Comparison of ENCODE assay signal across 8 cellular contexts in the genomic region with DNA sequence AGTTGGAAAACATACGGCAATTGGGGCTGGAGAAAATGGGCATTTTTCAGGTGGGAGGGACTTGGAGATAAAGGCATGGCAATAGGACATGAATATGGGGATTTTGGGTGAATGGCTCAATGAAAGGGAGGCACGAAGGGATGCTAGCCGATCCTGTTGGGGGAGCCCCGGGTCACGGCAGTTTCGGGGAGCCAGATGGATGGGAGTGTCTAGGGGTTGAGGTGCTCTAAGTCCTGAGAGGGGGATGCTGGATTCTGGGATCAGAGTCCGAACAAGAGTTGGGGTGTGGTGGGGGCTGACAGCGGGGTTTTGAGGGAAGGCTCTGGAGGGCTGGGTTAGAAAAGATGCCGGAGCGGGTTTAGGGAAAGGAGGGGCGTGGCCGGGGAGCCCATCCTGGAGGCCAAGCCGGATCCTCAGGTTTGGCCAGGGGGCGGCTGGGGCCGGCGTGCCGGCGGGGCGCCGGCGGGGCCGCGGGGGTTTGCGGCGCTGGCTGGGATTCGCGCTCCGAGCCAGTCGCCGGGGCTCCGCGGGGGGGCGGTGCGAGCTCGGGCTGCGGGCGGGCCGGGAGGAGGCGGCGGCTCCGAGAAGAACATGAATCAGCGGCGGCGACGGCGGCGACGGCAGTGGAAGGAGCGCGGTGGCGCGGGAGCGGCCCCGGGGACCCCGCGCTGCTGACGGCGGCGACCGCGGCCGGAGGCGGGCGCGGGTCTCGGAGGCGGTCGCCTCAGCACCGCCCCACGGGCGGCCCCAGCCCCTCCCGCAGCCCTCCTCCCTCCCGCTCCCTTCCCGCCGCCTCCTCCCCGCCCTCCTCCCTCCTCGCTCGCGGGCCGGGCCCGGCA. TPM values are rescaled to one million over a fixed set of nuclear protein-coding genes. Genes with fewer than 3 reads are reported as not detected.
DNase-seq lines count a peak whose midpoint lies in the region; ATAC-seq and TF ChIP-seq lines count a peak whose summit lies in the region.

Gene TYRO3, plus strand, starts transcription at position 813 of the 839 bp plus-strand sequence. CDS start 46 bp downstream, outside the sequence.

- peak within 1 kb of the TSS; percentile 93 for H3K4me2 ChIP-seq in HCT116 (ENCODE audit: low read length)

- no peaks in the 10 kb centered on the region; the same call in 1 of the 2 replicates for H3K79me2 ChIP-seq in HCT116 (ENCODE audit: insufficient read depth, low read length)

- H3K27ac ChIP-seq in HCT116 (ENCODE audit: low read depth, low read length) (peak within 1 kb of the TSS; percentile 50), transverse colon (peak within 1 kb of the TSS in 2 of 4 donors; percentile 33 to 42)

- peak within 1 kb of the TSS; percentile 69 for H3K9ac ChIP-seq in HCT116 (ENCODE audit: low read length)
- peak within 1 kb of the TSS; percentile 79 for H3K9ac ChIP-seq in adipocyte (ENCODE audit: low read length)

- intact Hi-C loops in HCT116 (cut with micrococcal nuclease), result no loop called here
- intact Hi-C loops in left ventricle myocardium superior (cut with micrococcal nuclease), result no loop called here
- intact Hi-C loops in posterior vena cava (cut with DNase I), result no loop called here
- intact Hi-C loops in transverse colon (cut with DNase I; ENCODE audit: low total_unique reads), result no loop called here

- peaks cover 20% of the 10 kb centered on the region for H3K4me1 ChIP-seq in BE2C
- peaks cover 7 to 21% of the 10 kb centered on the region in 2 experiments; a peak in 3 of 4 replicates for H3K4me1 ChIP-seq in HCT116 (ENCODE audit: control insufficient read depth in 1 of 2, insufficient read depth in 2 of 2, low read length in 2 of 2)
- H3K4me1 ChIP-seq in adipocyte (ENCODE audit: control insufficient read depth, insufficient read depth, low read length), result peaks cover 30% of the 10 kb centered on the region
- H3K4me1 ChIP-seq in transverse colon, result peaks cover 0 to 24% (median 15%) of the 10 kb centered on the region in 4 donors

- 2 to 9% methylated on average over 9 to 66 of the region's 81 CpGs for WGBS in transverse colon (ENCODE audit: low coverage in 1 of 2), 2 donors

- H3K9me2 ChIP-seq in HCT116 (ENCODE audit: insufficient read depth), result no peaks in the 10 kb centered on the region

- peak within 1 kb of the TSS; percentile 74 for H3K4me3 ChIP-seq in BE2C (ENCODE audit: low read depth, low read length)
- H3K4me3 ChIP-seq in HCT116 (replicated peaks in 1 of 2; ENCODE audit: low read depth in 1 of 2, low read length in 2 of 2), result peak within 1 kb of the TSS; percentile 67 to 68
- H3K4me3 ChIP-seq in adipocyte (ENCODE audit: low read length), result peak within 1 kb of the TSS; percentile 86
- peak within 1 kb of the TSS; percentile 58 to 69 (median 65) for H3K4me3 ChIP-seq in transverse colon

- POLR2A ChIA-PET in HCT116 (lab: Charles Lee), result interaction anchor here (0.8 to 2.7 kb wide), 2 partner anchors 14 to 252 kb away, joined by 3 to 6 read pairs; partner anchors contain the start of gene RPAP1

- DNase-seq in BE2C, result peak; percentile 76
- no peak for DNase-seq in HCT116 (ENCODE audit: low read depth, low spot score)
- DNase-seq in T follicular helper cell (ENCODE audit: low read depth), result peak; percentile 64
- DNase-seq in adipocyte (ENCODE audit: low read depth), result peak; percentile 87
- DNase-seq in left ventricle myocardium superior, result peak; percentile 78
- DNase-seq in posterior vena cava (ENCODE audit: low spot score), result peak; percentile 86
- peak; percentile 66 for DNase-seq in transverse colon
- no peak for DNase-seq in cortex of kidney (lab: John Stamatoyannopoulos, UW)

- BruUV-seq in HCT116 (replicated peaks; lab: Mats Ljungman, UMichigan), result no TSS peak

- no peaks in the 10 kb centered on the region for H3K27me3 ChIP-seq in BE2C
- H3K27me3 ChIP-seq in HCT116 (ENCODE audit: insufficient read depth, low read length), result no peaks in the 10 kb centered on the region
- no peaks in the 10 kb centered on the region for H3K27me3 ChIP-seq in adipocyte (replicated peaks; ENCODE audit: control insufficient read depth, insufficient read depth, low read length)
- peaks cover 7% of the 10 kb centered on the region for H3K27me3 ChIP-seq in transverse colon

- RAD21 ChIA-PET in HCT116 (lab: Charles Lee; ENCODE audit: low non-redundant PET in 1 of 2, low total read pairs in 2 of 2, uncharacterized antibody in 2 of 2, unreplicated experiment in 2 of 2), result no interaction called here

- H3K9me3 ChIP-seq in BE2C (no peaks in the 10 kb centered on the region), HCT116 (ENCODE audit: control insufficient read depth in 1 of 2, insufficient read depth in 1 of 2, low read depth in 1 of 2, low read length in 2 of 2) (no peaks in the 10 kb centered on the region), adipocyte (ENCODE audit: control insufficient read depth, low read length) (no peaks in the 10 kb centered on the region), transverse colon (no peaks in the 10 kb centered on the region)

- CTCF ChIA-PET in HCT116 (lab: Charles Lee), result interaction anchor here (0.8 to 2.6 kb wide), 13 partner anchors 11 to 346 kb away, joined by 3 to 20 read pairs (median 5); partner anchors contain the start of genes MAPKBP1 and RPAP1

- in situ Hi-C loops in transverse colon (cut with MboI; ENCODE audit: low pct_ligation_motif_present in 1 of 4, low pct_unique_long_range_greater_than_20kb in 1 of 4, low sequenced_read_pairs in 3 of 4), result no loop called here

- ATAC-seq in HCT116 (peak; percentile 75), left ventricle myocardium superior (peak; percentile 76)

- TF ChIP-seq CTCF in BE2C (IDR thresholded peaks at IDR 0.05; ENCODE audit: low read depth, low read length) (no peak), HCT116 (IDR thresholded peaks at IDR 0.05 in 2 of 3, conservative IDR thresholded peaks at IDR 0.05 in 1 of 3; ENCODE audit: borderline replicate concordance in 1 of 3, insufficient read depth in 1 of 3, low read depth in 2 of 3, low read length in 2 of 3) (no peak), transverse colon (IDR thresholded peaks at IDR 0.05) (no peak)

- no peaks in the 10 kb centered on the region for H4K20me1 ChIP-seq in HCT116 (ENCODE audit: insufficient read depth)

- peak within 1 kb of the TSS; percentile 76 for H2AFZ ChIP-seq in HCT116 (ENCODE audit: low read depth, low read length, poor library complexity, severe bottlenecking)

- no peak for TF ChIP-seq RAD21 in HCT116 (IDR thresholded peaks at IDR 0.05; ENCODE audit: low read depth)

- H3K36me3 ChIP-seq in BE2C (peaks cover 10% of the 10 kb centered on the region), HCT116 (ENCODE audit: control insufficient read depth in 1 of 2, insufficient read depth in 2 of 2, low read length in 2 of 2) (peaks cover 1 to 10% of the 10 kb centered on the region in 2 experiments; a peak in 1 of 4 replicates), adipocyte (ENCODE audit: control insufficient read depth, insufficient read depth, low read length, severe bottlenecking) (no peaks in the 10 kb centered on the region), transverse colon (no peaks in the 10 kb centered on the region)

- no peak for TF ChIP-seq POLR2A in HCT116 (IDR thresholded peaks at IDR 0.05; ENCODE audit: borderline replicate concordance, extremely low read depth, insufficient read depth, insufficient read length)
- no peak for TF ChIP-seq POLR2A in transverse colon (IDR thresholded peaks at IDR 0.05)

- TF ChIP-seq EP300 in transverse colon (IDR thresholded peaks at IDR 0.05; ENCODE audit: low read depth), result no peak

TF ChIP-seq in HCT116, 20 proteins besides CTCF, POLR2A, EP300 and RAD21:
- TF ChIP-seq POLR2AphosphoS5 (IDR thresholded peaks at IDR 0.05; ENCODE audit: low read depth, low read length) (peak; percentile 43), ZFX (IDR thresholded peaks at IDR 0.05) (no peak), EZH2 (IDR thresholded peaks at IDR 0.05) (no peak), SRF (IDR thresholded peaks at IDR 0.05; ENCODE audit: low read depth) (no peak), FOSL1 (IDR thresholded peaks at IDR 0.05; ENCODE audit: low read depth) (no peak), SP1 (IDR thresholded peaks at IDR 0.05; ENCODE audit: low read depth) (no peak)
- TF ChIP-seq, protein P1, sequence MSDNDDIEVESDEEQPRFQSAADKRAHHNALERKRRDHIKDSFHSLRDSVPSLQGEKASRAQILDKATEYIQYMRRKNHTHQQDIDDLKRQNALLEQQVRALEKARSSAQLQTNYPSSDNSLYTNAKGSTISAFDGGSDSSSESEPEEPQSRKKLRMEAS (IDR thresholded peaks at IDR 0.05), result peak; percentile 46
- TF ChIP-seq, protein P2, sequence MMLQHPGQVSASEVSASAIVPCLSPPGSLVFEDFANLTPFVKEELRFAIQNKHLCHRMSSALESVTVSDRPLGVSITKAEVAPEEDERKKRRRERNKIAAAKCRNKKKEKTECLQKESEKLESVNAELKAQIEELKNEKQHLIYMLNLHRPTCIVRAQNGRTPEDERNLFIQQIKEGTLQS (IDR thresholded peaks at IDR 0.05), result no peak
- TF ChIP-seq, protein P3, sequence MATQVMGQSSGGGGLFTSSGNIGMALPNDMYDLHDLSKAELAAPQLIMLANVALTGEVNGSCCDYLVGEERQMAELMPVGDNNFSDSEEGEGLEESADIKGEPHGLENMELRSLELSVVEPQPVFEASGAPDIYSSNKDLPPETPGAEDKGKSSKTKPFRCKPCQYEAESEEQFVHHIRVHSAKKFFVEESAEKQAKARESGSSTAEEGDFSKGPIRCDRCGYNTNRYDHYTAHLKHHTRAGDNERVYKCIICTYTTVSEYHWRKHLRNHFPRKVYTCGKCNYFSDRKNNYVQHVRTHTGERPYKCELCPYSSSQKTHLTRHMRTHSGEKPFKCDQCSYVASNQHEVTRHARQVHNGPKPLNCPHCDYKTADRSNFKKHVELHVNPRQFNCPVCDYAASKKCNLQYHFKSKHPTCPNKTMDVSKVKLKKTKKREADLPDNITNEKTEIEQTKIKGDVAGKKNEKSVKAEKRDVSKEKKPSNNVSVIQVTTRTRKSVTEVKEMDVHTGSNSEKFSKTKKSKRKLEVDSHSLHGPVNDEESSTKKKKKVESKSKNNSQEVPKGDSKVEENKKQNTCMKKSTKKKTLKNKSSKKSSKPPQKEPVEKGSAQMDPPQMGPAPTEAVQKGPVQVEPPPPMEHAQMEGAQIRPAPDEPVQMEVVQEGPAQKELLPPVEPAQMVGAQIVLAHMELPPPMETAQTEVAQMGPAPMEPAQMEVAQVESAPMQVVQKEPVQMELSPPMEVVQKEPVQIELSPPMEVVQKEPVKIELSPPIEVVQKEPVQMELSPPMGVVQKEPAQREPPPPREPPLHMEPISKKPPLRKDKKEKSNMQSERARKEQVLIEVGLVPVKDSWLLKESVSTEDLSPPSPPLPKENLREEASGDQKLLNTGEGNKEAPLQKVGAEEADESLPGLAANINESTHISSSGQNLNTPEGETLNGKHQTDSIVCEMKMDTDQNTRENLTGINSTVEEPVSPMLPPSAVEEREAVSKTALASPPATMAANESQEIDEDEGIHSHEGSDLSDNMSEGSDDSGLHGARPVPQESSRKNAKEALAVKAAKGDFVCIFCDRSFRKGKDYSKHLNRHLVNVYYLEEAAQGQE (IDR thresholded peaks at IDR 0.05; ENCODE audit: low read depth), result no peak

RNA-seq across cellular contexts. Expression of gene TYRO3, which starts in this region (rescaled TPM):
- 116 TPM for polyA plus RNA-seq in BE2C (2012; ENCODE audit: insufficient read depth, insufficient read length, low read depth)
- 34.6 TPM for total RNA-seq in HCT116 (2021; ENCODE audit: unreplicated experiment)
- 30.0 and 31.6 TPM in 2 replicates for polyA plus RNA-seq in HCT116 (2012)
- total RNA-seq in left ventricle myocardium superior, result 5.0 TPM
- total RNA-seq in posterior vena cava, result 1 to 10 TPM; 5.0 to 8.7 TPM
- total RNA-seq in transverse colon, result 1 to 10 TPM in 1 of 4 donors, under 1 TPM in 2, not detected in 1; 0.60 to 1.6 (median 0.82) TPM

Comparison
In these comparisons a context has a peak if more than half of its experiments do, and no peak if none do; other contexts are left out.
1. DNase-seq: peak in BE2C (single experiment), T follicular helper cell (single experiment), adipocyte (single experiment), left ventricle myocardium superior (single experiment), posterior vena cava (single experiment) and transverse colon (single experiment); none in HCT116 (single experiment) and cortex of kidney (single experiment).
2. Peak in every context shown above with its lines, with median percentiles within 50 percentile points of each other: H3K4me3 ChIP-seq.